In the genomic region with DNA sequence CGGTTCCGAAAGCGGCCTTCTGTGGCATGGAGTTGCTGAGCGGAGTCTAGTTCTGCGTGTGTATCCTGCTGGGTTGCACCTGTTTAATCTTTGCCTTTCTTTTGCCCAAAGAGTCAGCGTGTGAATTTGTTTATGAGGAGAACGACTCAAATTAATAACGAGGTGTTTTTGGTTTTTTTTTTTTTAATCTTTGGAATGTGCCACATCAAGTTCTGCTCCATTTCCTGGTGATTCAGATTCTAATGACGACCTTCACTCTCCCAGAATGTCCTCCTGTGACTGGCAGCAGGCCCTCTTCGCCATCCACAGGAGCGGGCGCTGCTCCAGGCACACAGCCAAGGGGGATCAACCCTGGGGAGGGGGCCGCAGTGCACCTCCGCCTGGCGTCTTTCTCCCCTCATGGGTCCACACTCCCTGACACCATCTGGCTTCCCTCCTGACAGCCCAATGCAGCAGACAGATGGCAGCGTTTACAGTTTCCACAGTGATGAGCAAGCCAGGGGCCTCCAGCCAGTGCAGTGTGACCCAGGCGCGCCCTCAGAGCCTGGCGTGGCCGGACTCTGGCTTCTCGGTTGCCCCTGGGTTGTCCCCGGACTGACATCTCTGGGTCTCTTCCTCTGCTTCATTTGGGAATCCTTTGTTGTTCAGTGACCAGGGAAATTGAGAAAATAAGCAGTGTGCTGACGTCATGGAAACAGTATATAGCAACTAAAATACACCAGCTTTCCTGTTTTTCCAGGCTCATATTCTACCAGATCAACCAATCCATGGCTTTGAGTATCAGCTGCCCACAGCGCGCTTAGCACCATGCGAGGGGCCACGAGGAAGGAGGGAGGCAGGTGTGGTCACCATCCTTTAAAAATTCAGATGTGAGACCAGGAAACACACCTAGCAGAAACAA, we compare ENCODE assay signal across 15 cellular contexts. TPM values are rescaled to one million over a fixed set of nuclear protein-coding genes. Genes with fewer than 3 reads are reported as not detected.
DNase-seq lines count a peak whose midpoint lies in the region; ATAC-seq, FAIRE-seq and TF ChIP-seq lines count a peak whose summit lies in the region.
"Had no signal": no experiment of that assay in that cellular context is flagged by ENCODE, and none has a peak within 500 bp of the region (broad histone marks: within the 10 kb centered on the region; RNA-seq: fewer than 3 reads in every experiment).

No MANE protein-coding gene starts in this region.

- H3K27ac Mint-ChIP-seq in astrocyte (ENCODE audit: unreplicated experiment), result no peak overlapping the region
- H3K27ac Mint-ChIP-seq in activated CD4-positive, alpha-beta T cell treated with anti-CD3 and anti-CD28 coated beads, Interleukin-2, amount 10 ng/mL, durations not matched to agents 24 days and 14 days, result no peak overlapping the region
- H3K27ac Mint-ChIP-seq in T-cell, result no peak overlapping the region
- H3K27ac Mint-ChIP-seq: activated CD4-positive, alpha-beta memory T cell treated with anti-CD3 and anti-CD28 coated beads for 36 hours; memory B cell had no signal

- H3K4me1 Mint-ChIP-seq in astrocyte (ENCODE audit: low read depth, unreplicated experiment) (peaks cover 3% of the 10 kb centered on the region), T-cell (peaks cover 7 to 17% (median 7%) of the 10 kb centered on the region in 3 donors)
- peaks cover 3% of the 10 kb centered on the region for H3K4me1 Mint-ChIP-seq in activated CD4-positive, alpha-beta T cell treated with anti-CD3 and anti-CD28 coated beads, Interleukin-2, amount 10 ng/mL, durations not matched to agents 24 days and 14 days

- peaks cover 3% of the 10 kb centered on the region for H3K27me3 ChIP-seq in astrocyte (ENCODE audit: insufficient read depth, low read length)
- no peaks in the 10 kb centered on the region for H3K27me3 ChIP-seq in right cardiac atrium (ENCODE audit: control insufficient read depth, insufficient read depth)
- H3K27me3 ChIP-seq: SJCRH30 had no signal

- intact Hi-C loops in right cardiac atrium (cut with DNase I), result no loop called here
- intact Hi-C loops in activated CD4-positive, alpha-beta T cell treated with anti-CD3 and anti-CD28 coated beads, Interleukin-2, amount 10 ng/mL, durations not matched to agents 24 days and 14 days (cut with micrococcal nuclease), result no loop called here

- POLR2A ChIA-PET in T-cell (lab: Charles Lee), result no interaction called here

- H3K27ac ChIP-seq in astrocyte (ENCODE audit: low read depth, low read length) (no peak overlapping the region), right cardiac atrium (ENCODE audit: low read length) (no peak overlapping the region)
- H3K27ac ChIP-seq: adrenal gland, HL-60, SJCRH30, skin epidermis had no signal

- H3K9me3 Mint-ChIP-seq in astrocyte (ENCODE audit: unreplicated experiment) (peaks cover 3% of the 10 kb centered on the region), T-cell (no peaks in the 10 kb centered on the region)
- H3K9me3 Mint-ChIP-seq in activated CD4-positive, alpha-beta T cell treated with anti-CD3 and anti-CD28 coated beads, Interleukin-2, amount 10 ng/mL, durations not matched to agents 24 days and 14 days, result no peaks in the 10 kb centered on the region
- H3K9me3 Mint-ChIP-seq: activated CD4-positive, alpha-beta memory T cell treated with anti-CD3 and anti-CD28 coated beads for 36 hours; memory B cell had no signal

- ATAC-seq in right cardiac atrium, result peak; percentile 22 to 48
- no peak for ATAC-seq in T-cell (replicated peaks in 1 of 4)
- ATAC-seq in GM21717 (IDR thresholded peaks at IDR 0.05; ENCODE audit: unreplicated experiment), result no peak

- no peaks in the 10 kb centered on the region for H3K9me3 ChIP-seq in astrocyte (ENCODE audit: insufficient read depth, low read depth, low read length)
- H3K9me3 ChIP-seq in right cardiac atrium (ENCODE audit: control insufficient read depth, low read length), result no peaks in the 10 kb centered on the region
- H3K9me3 ChIP-seq: adrenal gland, SJCRH30 had no signal

- no peaks in the 10 kb centered on the region for H3K36me3 Mint-ChIP-seq in astrocyte (ENCODE audit: low read depth, unreplicated experiment)
- H3K36me3 Mint-ChIP-seq in activated CD4-positive, alpha-beta T cell treated with anti-CD3 and anti-CD28 coated beads, Interleukin-2, amount 10 ng/mL, durations not matched to agents 24 days and 14 days (ENCODE audit: low read depth), result no peaks in the 10 kb centered on the region
- no peaks in the 10 kb centered on the region for H3K36me3 Mint-ChIP-seq in T-cell
- H3K36me3 Mint-ChIP-seq: activated CD4-positive, alpha-beta memory T cell treated with anti-CD3 and anti-CD28 coated beads for 36 hours; memory B cell had no signal

- H2AFZ ChIP-seq in astrocyte (ENCODE audit: low read depth, low read length), result peak overlapping the region; percentile 18

- H3K4me2 ChIP-seq in astrocyte (ENCODE audit: low read length), result no peak overlapping the region

- H3K36me3 ChIP-seq in astrocyte (ENCODE audit: insufficient read depth, low read length), result no peaks in the 10 kb centered on the region
- H3K36me3 ChIP-seq: adrenal gland, SJCRH30 had no signal

- no peak overlapping the region for H3K4me3 Mint-ChIP-seq in astrocyte (ENCODE audit: unreplicated experiment)
- no peak overlapping the region for H3K4me3 Mint-ChIP-seq in activated CD4-positive, alpha-beta T cell treated with anti-CD3 and anti-CD28 coated beads, Interleukin-2, amount 10 ng/mL, durations not matched to agents 24 days and 14 days
- H3K4me3 Mint-ChIP-seq in T-cell, result no peak overlapping the region
- H3K4me3 Mint-ChIP-seq: activated CD4-positive, alpha-beta memory T cell treated with anti-CD3 and anti-CD28 coated beads for 36 hours; memory B cell had no signal

- no peaks in the 10 kb centered on the region for H4K20me1 ChIP-seq in astrocyte (ENCODE audit: insufficient read depth, low read length)

- 57% methylated on average over 27 of the region's 27 CpGs for WGBS in right cardiac atrium

- no peaks in the 10 kb centered on the region for H3K79me2 ChIP-seq in astrocyte (ENCODE audit: insufficient read depth, low read length)

- CTCF ChIA-PET in T-cell (lab: Charles Lee), result no interaction called here

- no peak for FAIRE-seq in astrocyte (lab: Jason Lieb, UNC)

- H3K4me3 ChIP-seq in astrocyte (ENCODE audit: insufficient read depth, low read depth, low read length), result no peak overlapping the region
- no peak overlapping the region for H3K4me3 ChIP-seq in right cardiac atrium (ENCODE audit: low read length)
- H3K4me3 ChIP-seq: adrenal gland, SJCRH30, skin epidermis had no signal

- H3K4me1 ChIP-seq in astrocyte (ENCODE audit: insufficient read depth, low read length), result no peaks in the 10 kb centered on the region
- H3K4me1 ChIP-seq in right cardiac atrium (ENCODE audit: control insufficient read depth, insufficient read depth, low read length), result no peaks in the 10 kb centered on the region
- H3K4me1 ChIP-seq: SJCRH30 had no signal

- DNase-seq in activated CD8-positive, alpha-beta memory T cell treated with anti-CD3 and anti-CD28 coated beads for 24 hours, result peak; percentile 30
- DNase-seq in activated CD8-positive, alpha-beta memory T cell treated with anti-CD3 and anti-CD28 coated beads, Interleukin-2, amount 50 U/mL, for 48 hours, result no peak
- DNase-seq in astrocyte (ENCODE audit: low read depth) (no peak), right cardiac atrium (no peak), stromal cell of bone marrow (ENCODE audit: low read depth) (peak; percentile 7), T-cell (no peak)
- DNase-seq in activated CD4-positive, alpha-beta T cell treated with anti-CD3 and anti-CD28 coated beads, Interleukin-2, amount 10 ng/mL, durations not matched to agents 24 days and 14 days, result no peak
- DNase-seq: activated CD4-positive, alpha-beta memory T cell treated with anti-CD3 and anti-CD28 coated beads for 36 hours; erythroblast had no signal

- TF ChIP-seq CTCF in astrocyte (IDR thresholded peaks at IDR 0.05; ENCODE audit: insufficient read depth, low read depth, low read length), result no peak

- H3K27me3 Mint-ChIP-seq in astrocyte (ENCODE audit: low read depth, unreplicated experiment) (peaks cover 32% of the 10 kb centered on the region), T-cell (peaks cover 55 to 73% of the 10 kb centered on the region in 2 donors)
- peaks cover 57% of the 10 kb centered on the region for H3K27me3 Mint-ChIP-seq in activated CD4-positive, alpha-beta T cell treated with anti-CD3 and anti-CD28 coated beads, Interleukin-2, amount 10 ng/mL, durations not matched to agents 24 days and 14 days

- H3K9ac ChIP-seq in astrocyte (ENCODE audit: low read length), result no peak overlapping the region

RNA-seq across cellular contexts. Expression of gene AFDN, which starts 27.4 kb away (rescaled TPM):
- total RNA-seq in astrocyte (95.0 and 102 TPM in 2 replicates), right cardiac atrium (10 to 100 TPM; 45.3 to 58.0 (median 48.9) TPM), T-cell (10 to 100 TPM; 10.6 to 30.3 (median 20.7) TPM)
- polyA plus RNA-seq in right cardiac atrium, result 23.0 TPM
- 40.8 and 42.2 TPM in 2 replicates for total RNA-seq in activated CD4-positive, alpha-beta T cell treated with anti-CD3 and anti-CD28 coated beads, Interleukin-2, amount 10 ng/mL, durations not matched to agents 24 days and 14 days

Comparison
In these comparisons a context has a peak if more than half of its experiments do, and no peak if none do; other contexts are left out.
1. DNase-seq: peak in activated CD8-positive, alpha-beta memory T cell treated with anti-CD3 and anti-CD28 coated beads for 24 hours (single experiment) and stromal cell of bone marrow (single experiment); none in activated CD8-positive, alpha-beta memory T cell treated with anti-CD3 and anti-CD28 coated beads, Interleukin-2, amount 50 U/mL, for 48 hours (single experiment), astrocyte (single experiment), right cardiac atrium (0 of 3), activated CD4-positive, alpha-beta T cell treated with anti-CD3 and anti-CD28 coated beads, Interleukin-2, amount 10 ng/mL, durations not matched to agents 24 days and 14 days (single experiment) and T-cell (0 of 34).
2. ATAC-seq: peak in right cardiac atrium (2 of 2); none in T-cell (0 of 4) and GM21717 (single experiment).